Comparison of ENCODE assay signal across 10 cellular contexts in genomic region chr5:132263548-132264261, GRCh38. TPM values are rescaled to one million over a fixed set of nuclear protein-coding genes. Genes with fewer than 3 reads are reported as not detected.
DNase-seq lines count a peak whose midpoint lies in the region; ATAC-seq and TF ChIP-seq lines count a peak whose summit lies in the region.
"Had no signal": no experiment of that assay in that cellular context is flagged by ENCODE, and none has a peak within 500 bp of the region (broad histone marks: within the 10 kb centered on the region; RNA-seq: fewer than 3 reads in every experiment).

No MANE protein-coding gene starts in this region.

- no peaks in the 10 kb centered on the region for H3K9me3 ChIP-seq in esophagus squamous epithelium

- in situ Hi-C loops in G401 (cut with HindIII; ENCODE audit: low sequenced_read_pairs) = no loop called here

- H3K4me1 ChIP-seq in esophagus squamous epithelium = peaks cover 49 to 98% (median 65%) of the 10 kb centered on the region in 3 donors

- DNase-seq in EL = peak; percentile 97
- peak; percentile 70 for DNase-seq in RWPE1 (ENCODE audit: low spot score)
- DNase-seq in esophagus squamous epithelium (lab: John Stamatoyannopoulos, UW) = no peak
- DNase-seq in sciatic nerve (ENCODE audit: low spot score) = peak; percentile 69
- DNase-seq in UCSD-AML1 (lab: John Stamatoyannopoulos, UW; ENCODE audit: unreplicated experiment) = no peak
- DNase-seq in G401 (ENCODE audit: low spot score) = no peak
- no peak for DNase-seq in NCI-H345 (lab: John Stamatoyannopoulos, UW)
- DNase-seq in activated CD4-positive, CD25-positive, alpha-beta regulatory T cell treated with anti-CD3 and anti-CD28 coated beads, Interleukin-2, amount 50 U/mL, for 72 hours = no peak
- DNase-seq: NCI-H1417 had no signal

- H3K27ac ChIP-seq in RWPE1 = peak overlapping the region; percentile 98
- H3K27ac ChIP-seq in esophagus squamous epithelium = peak overlapping the region in 3 of 4 donors; percentile 94 to 97 (median 95)

- CTCF ChIA-PET in RWPE1 (lab: Yijun Ruan, JAX) = interaction anchor here (0.8 to 2.8 kb wide), 3 partner anchors 25 to 74 kb away, joined by 3 to 15 read pairs (median 4); partner anchors contain the start of gene P4HA2

- no peak overlapping the region for H3K4me3 ChIP-seq in esophagus squamous epithelium

- POLR2A ChIA-PET in RWPE1 (lab: Yijun Ruan, JAX; ENCODE audit: low non-redundant PET) = interaction anchor here (0.6 kb wide), 1 partner anchor 38 kb away, joined by 3 read pairs; no protein-coding TSS in a partner anchor

- no peak for TF ChIP-seq POLR2A in esophagus squamous epithelium (IDR thresholded peaks at IDR 0.05)

- TF ChIP-seq CTCF in RWPE1 (conservative IDR thresholded peaks at IDR 0.05; ENCODE audit: low read depth) (no peak), esophagus squamous epithelium (IDR thresholded peaks at IDR 0.05) (no peak)

- 53 to 73% methylated on average over 3 of the region's 7 CpGs for WGBS in esophagus squamous epithelium, 2 donors

- intact Hi-C loops in esophagus squamous epithelium (cut with DNase I) = no loop called here
- intact Hi-C loops in sciatic nerve (cut with DNase I) = no loop called here

- ATAC-seq in sciatic nerve = no peak

- no peaks in the 10 kb centered on the region for H3K27me3 ChIP-seq in esophagus squamous epithelium

- peaks cover 5 to 74% (median 12%) of the 10 kb centered on the region in 3 donors for H3K36me3 ChIP-seq in esophagus squamous epithelium

RNA-seq across cellular contexts. Expression of gene PDLIM4, which starts 6.2 kb away (rescaled TPM):
- total RNA-seq in esophagus squamous epithelium (10 to 100 TPM; 16.5 to 79.2 (median 47.7) TPM), sciatic nerve (50.2 TPM)
- total RNA-seq in G401 (2014; rRNA removed; shearing (Covaris generic)) = not detected in 2 replicates
- total RNA-seq: activated naive CD4-positive, alpha-beta T cell treated with anti-CD3 and anti-CD28 coated beads, Interleukin-2, amount 50 U/mL, for 72 hours had no signal

RNA-seq across cellular contexts. Expression of gene SLC22A4, which starts 30.5 kb away (rescaled TPM):
- total RNA-seq in esophagus squamous epithelium = under 1 TPM in 3 of 4 donors, not detected in 1; 0.11 to 0.79 (median 0.38) TPM
- 5.7 TPM for total RNA-seq in sciatic nerve
- 0.31 TPM in 1 of 2 replicates, not detected in the other for total RNA-seq in G401 (2014; rRNA removed; shearing (Covaris generic))

RNA-seq across cellular contexts. Expression of gene P4HA2, which starts 36.1 kb away (rescaled TPM):
- total RNA-seq in esophagus squamous epithelium (10 to 100 TPM; 14.7 to 22.2 (median 16.7) TPM), sciatic nerve (26.9 TPM)
- 24.7 and 26.2 TPM in 2 replicates for total RNA-seq in G401 (2014; rRNA removed; shearing (Covaris generic))

Comparison
In these comparisons a context has a peak if more than half of its experiments do, and no peak if none do; other contexts are left out.
1. DNase-seq: peak in EL (single experiment), RWPE1 (single experiment) and sciatic nerve (single experiment); none in esophagus squamous epithelium (single experiment), UCSD-AML1 (single experiment), G401 (single experiment), NCI-H345 (single experiment) and activated CD4-positive, CD25-positive, alpha-beta regulatory T cell treated with anti-CD3 and anti-CD28 coated beads, Interleukin-2, amount 50 U/mL, for 72 hours (single experiment).
2. RNA of gene PDLIM4, which starts 6.2 kb away (total RNA-seq): 16.5 to 79.2 TPM in esophagus squamous epithelium and 50.2 TPM in sciatic nerve (single experiment); not detected in G401; every median in the first group is over 10 times any median in the second.